In the genomic region with DNA sequence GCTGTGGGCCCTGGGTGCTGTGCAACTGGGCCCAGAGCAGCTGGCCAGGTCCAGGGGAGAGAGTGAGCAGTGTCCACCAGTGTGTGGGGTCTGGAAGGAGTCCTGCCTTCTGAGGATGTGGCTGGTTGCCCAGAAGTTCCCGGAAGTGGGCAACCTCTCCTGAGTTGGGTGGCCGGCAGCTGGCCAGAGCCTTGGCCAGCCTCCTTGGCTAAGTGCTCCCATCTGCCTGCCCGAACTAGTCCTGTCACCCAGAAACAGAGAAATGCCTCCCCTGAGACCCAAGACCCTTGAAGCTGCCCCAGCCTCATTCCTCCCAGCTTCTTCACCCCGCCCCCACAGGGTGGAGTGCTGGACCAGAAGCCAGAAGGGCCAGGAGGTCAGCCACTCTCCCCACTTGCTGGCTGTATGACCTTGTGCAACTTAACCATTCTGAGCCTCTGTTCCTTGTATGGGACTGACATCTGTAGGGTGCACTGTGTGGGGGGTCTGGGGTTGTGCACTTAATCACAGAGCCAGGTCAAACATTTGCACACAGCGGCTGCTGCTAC, we compare ENCODE assay signal across 13 cellular contexts. TPM values are rescaled to one million over a fixed set of nuclear protein-coding genes. Genes with fewer than 3 reads are reported as not detected.
DNase-seq lines count a peak whose midpoint lies in the region; ATAC-seq and TF ChIP-seq lines count a peak whose summit lies in the region.
"Had no signal": no experiment of that assay in that cellular context is flagged by ENCODE, and none has a peak within 500 bp of the region (broad histone marks: within the 10 kb centered on the region; RNA-seq: fewer than 3 reads in every experiment).

No MANE protein-coding gene starts in this region.

- no peaks in the 10 kb centered on the region for H3K9me3 ChIP-seq in osteoblast (ENCODE audit: low read depth, low read length)
- H3K9me3 ChIP-seq: BE2C had no signal

- DNase-seq in AG09309 (ENCODE audit: low read depth) (peak; percentile 37), RPMI7951 (ENCODE audit: low read depth) (peak; percentile 94), fibroblast of the aortic adventitia (ENCODE audit: low read depth) (peak; percentile 80), osteoblast (ENCODE audit: insufficient read length, low spot score, missing footprints) (peak; percentile 90), endothelial cell (ENCODE audit: low spot score) (no peak)
- DNase-seq: activated effector memory CD4-positive, alpha-beta T cell treated with anti-CD3 and anti-CD28 coated beads, Interleukin-2, amount 50 U/mL, for 16 hours; BE2C; glutamatergic neuron; T-helper 17 cell had no signal

- no peaks in the 10 kb centered on the region for H3K36me3 ChIP-seq in osteoblast (ENCODE audit: insufficient read depth, low read length)
- H3K36me3 ChIP-seq: BE2C had no signal

- H3K9me3 Mint-ChIP-seq in endothelial cell (ENCODE audit: unreplicated experiment), result no peaks in the 10 kb centered on the region
- H3K9me3 Mint-ChIP-seq: stimulated activated naive CD8-positive, alpha-beta T cell treated with anti-CD3 and anti-CD28 coated beads, Interleukin-15, Interleukin-2, amounts not matched to agents 100 ng/mL and 50 ng/mL, for 24 hours had no signal

- ATAC-seq in GM18861 (IDR thresholded peaks at IDR 0.05; ENCODE audit: unreplicated experiment), result no peak
- no peak for ATAC-seq in HG03571 (IDR thresholded peaks at IDR 0.05; ENCODE audit: unreplicated experiment)
- no peak for ATAC-seq in GM18873 (IDR thresholded peaks at IDR 0.05; ENCODE audit: low FRiP score, unreplicated experiment)
- ATAC-seq: T-helper 17 cell had no signal

- no peaks in the 10 kb centered on the region for H4K20me1 ChIP-seq in osteoblast (ENCODE audit: insufficient read depth, low read length)

- no peak overlapping the region for H3K27ac ChIP-seq in osteoblast (ENCODE audit: low read depth, low read length)

- H3K79me2 ChIP-seq in osteoblast (ENCODE audit: insufficient read depth, low read length), result no peaks in the 10 kb centered on the region

- H3K4me2 ChIP-seq in osteoblast (ENCODE audit: insufficient read depth, low read length), result peak overlapping the region; percentile 39

- peak overlapping the region; percentile 70 for H2AFZ ChIP-seq in osteoblast (ENCODE audit: low read length)

- H3K4me3 ChIP-seq in AG09309 (ENCODE audit: control insufficient read depth, low read depth, low read length), result no peak overlapping the region
- no peak overlapping the region for H3K4me3 ChIP-seq in fibroblast of the aortic adventitia (ENCODE audit: low read depth, low read length)
- H3K4me3 ChIP-seq in osteoblast (ENCODE audit: insufficient read depth, low read length), result no peak overlapping the region

- no peak for TF ChIP-seq CTCF in AG09309 (IDR thresholded peaks at IDR 0.05; ENCODE audit: control insufficient read depth, insufficient read depth, low read depth, low read length, missing control alignments)
- no peak for TF ChIP-seq CTCF in fibroblast of the aortic adventitia (IDR thresholded peaks at IDR 0.05; ENCODE audit: insufficient read depth, low read length)
- no peak for TF ChIP-seq CTCF in osteoblast (IDR thresholded peaks at IDR 0.05; ENCODE audit: extremely low read depth, low read depth, low read length)
- no peak for TF ChIP-seq CTCF in endothelial cell (IDR thresholded peaks at IDR 0.05; ENCODE audit: unreplicated experiment)

- peaks cover 4% of the 10 kb centered on the region for H3K36me3 Mint-ChIP-seq in endothelial cell (ENCODE audit: low read depth, unreplicated experiment)

- no peaks in the 10 kb centered on the region for H3K4me1 Mint-ChIP-seq in endothelial cell (ENCODE audit: unreplicated experiment)

- no peak overlapping the region for H3K4me3 Mint-ChIP-seq in endothelial cell (ENCODE audit: unreplicated experiment)
- H3K4me3 Mint-ChIP-seq: stimulated activated naive CD8-positive, alpha-beta T cell treated with anti-CD3 and anti-CD28 coated beads, Interleukin-15, Interleukin-2, amounts not matched to agents 100 ng/mL and 50 ng/mL, for 24 hours; T-helper 17 cell had no signal

- no peaks in the 10 kb centered on the region for H3K27me3 ChIP-seq in osteoblast (ENCODE audit: insufficient read depth, low read length)
- H3K27me3 ChIP-seq: BE2C had no signal

- H3K27ac Mint-ChIP-seq in endothelial cell (ENCODE audit: unreplicated experiment), result no peak overlapping the region
- H3K27ac Mint-ChIP-seq: stimulated activated naive CD8-positive, alpha-beta T cell treated with anti-CD3 and anti-CD28 coated beads, Interleukin-15, Interleukin-2, amounts not matched to agents 100 ng/mL and 50 ng/mL, for 24 hours; T-helper 17 cell had no signal

- H3K4me1 ChIP-seq in osteoblast (ENCODE audit: insufficient read depth, low read length), result peaks cover 23% of the 10 kb centered on the region
- H3K4me1 ChIP-seq: BE2C had no signal

- no peaks in the 10 kb centered on the region for H3K27me3 Mint-ChIP-seq in endothelial cell (ENCODE audit: unreplicated experiment)
- H3K27me3 Mint-ChIP-seq: stimulated activated naive CD8-positive, alpha-beta T cell treated with anti-CD3 and anti-CD28 coated beads, Interleukin-15, Interleukin-2, amounts not matched to agents 100 ng/mL and 50 ng/mL, for 24 hours; T-helper 17 cell had no signal

RNA-seq across cellular contexts. Expression of a gene that starts 7.6 kb away (rescaled TPM):
- 32.0 and 37.6 TPM in 2 replicates for total RNA-seq in RPMI7951 (2014; rRNA removed; shearing (Covaris generic))
- 18.8 and 40.8 TPM in 2 replicates for total RNA-seq in fibroblast of the aortic adventitia (ENCODE audit: low replicate concordance)
- 35.4 and 39.1 TPM in 2 replicates for total RNA-seq in osteoblast
- 59.1 TPM for total RNA-seq in endothelial cell (ENCODE audit: unreplicated experiment)

RNA-seq across cellular contexts. Expression of a gene that starts 35.1 kb away (rescaled TPM):
- not detected in 2 replicates for total RNA-seq in RPMI7951 (2014; rRNA removed; shearing (Covaris generic))
- total RNA-seq in fibroblast of the aortic adventitia (ENCODE audit: low replicate concordance) (not detected in 2 replicates), osteoblast (not detected in 2 replicates), endothelial cell (ENCODE audit: unreplicated experiment) (not detected)

RNA-seq across cellular contexts. Expression of a gene that starts 36.1 kb away (rescaled TPM):
- 20.4 and 21.4 TPM in 2 replicates for total RNA-seq in RPMI7951 (2014; rRNA removed; shearing (Covaris generic))
- total RNA-seq in fibroblast of the aortic adventitia (ENCODE audit: low replicate concordance) (1.3 and 10.0 TPM in 2 replicates), osteoblast (1.8 and 3.2 TPM in 2 replicates), endothelial cell (ENCODE audit: unreplicated experiment) (7.5 TPM)

RNA-seq across cellular contexts. Expression of a gene that starts 48.6 kb away (rescaled TPM):
- 131 and 170 TPM in 2 replicates for total RNA-seq in RPMI7951 (2014; rRNA removed; shearing (Covaris generic))
- total RNA-seq in fibroblast of the aortic adventitia (ENCODE audit: low replicate concordance) (97.5 and 109 TPM in 2 replicates), osteoblast (115 and 138 TPM in 2 replicates), endothelial cell (ENCODE audit: unreplicated experiment) (85.3 TPM)

RNA-seq across cellular contexts. Expression of a gene that starts 55.2 kb away (rescaled TPM):
- 11.0 and 12.3 TPM in 2 replicates for total RNA-seq in RPMI7951 (2014; rRNA removed; shearing (Covaris generic))
- total RNA-seq in fibroblast of the aortic adventitia (ENCODE audit: low replicate concordance), result 27.4 and 42.4 TPM in 2 replicates
- total RNA-seq in osteoblast, result 23.9 and 28.2 TPM in 2 replicates
- 15.0 TPM for total RNA-seq in endothelial cell (ENCODE audit: unreplicated experiment)
